Comparison of ENCODE assay signal across 2 cellular contexts in genomic region chr9:127814619-127815511, GRCh38.
A peak's percentile ranks its signal among the peaks of the same experiment; 100 is the strongest.
TF ChIP-seq lines count a peak whose summit lies in the region.

No MANE protein-coding gene starts in this region.

TF ChIP-seq in HepG2, 621 proteins besides CTCF, POLR2A, EP300 and RAD21:
- no peak for TF ChIP-seq FOXK1 (CRISPR knock-in tag; IDR thresholded peaks at IDR 0.05; ENCODE audit: borderline replicate concordance, low read depth)
- no peak for TF ChIP-seq BRCA1 (CRISPR knock-in tag; IDR thresholded peaks at IDR 0.05)
- TF ChIP-seq AGO2 (optimal IDR thresholded peaks at IDR 0.05; ENCODE audit: low read depth, low read length), result peak; percentile 44

TF ChIP-seq in endothelial cell of umbilical vein, 7 proteins besides CTCF, POLR2A, EP300 and RAD21:
- TF ChIP-seq JUN (IDR thresholded peaks at IDR 0.05; ENCODE audit: borderline replicate concordance, insufficient read depth, insufficient read length, low read depth) (no peak), POLR2AphosphoS5 (IDR thresholded peaks at IDR 0.05; ENCODE audit: insufficient read depth, low read depth, low read length) (peak; percentile 25)
